In the genomic region with DNA sequence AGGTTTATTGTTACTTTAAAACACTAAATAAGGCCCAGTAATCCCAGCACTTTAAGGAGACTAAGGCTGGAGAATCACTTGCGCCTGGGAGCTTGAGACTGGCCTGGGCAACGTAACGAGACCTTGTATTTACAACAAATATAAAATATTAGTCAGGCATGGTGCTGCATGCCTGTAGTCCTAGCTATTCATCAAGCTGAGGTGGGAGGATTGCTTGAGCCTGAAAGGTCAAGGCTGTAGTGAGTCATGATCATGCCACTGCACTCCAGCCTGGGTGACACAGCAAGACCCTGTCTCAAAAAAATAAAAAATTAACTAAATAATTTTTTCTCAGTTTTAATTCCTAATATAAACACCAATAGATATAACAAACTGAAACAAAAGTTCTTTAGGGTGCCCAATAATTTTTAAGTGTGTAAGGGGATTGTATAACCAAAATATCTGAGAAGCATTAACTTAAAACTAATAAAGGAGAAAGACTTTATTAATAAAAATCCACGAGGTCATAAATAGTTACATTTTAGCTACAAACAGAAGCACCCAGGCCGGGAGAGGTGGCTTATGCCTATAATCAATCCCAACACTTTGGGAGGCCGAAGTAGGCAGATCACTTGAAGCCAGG, we compare ENCODE assay signal across 1 cellular context.
TF ChIP-seq lines count a peak whose summit lies in the region.

No MANE protein-coding gene starts in this region.

TF ChIP-seq in HepG2, 621 proteins besides CTCF, POLR2A, EP300 and RAD21 (continued from another document):
- TF ChIP-seq TFE3 (CRISPR knock-in tag; IDR thresholded peaks at IDR 0.05) (peak; percentile 80), ZNF12 (CRISPR knock-in tag; IDR thresholded peaks at IDR 0.05) (0 out of 2 replicates have a peak, but pooled peaks have one; percentile 49), SOX5 (CRISPR knock-in tag; IDR thresholded peaks at IDR 0.05; ENCODE audit: borderline replicate concordance) (peak; percentile 28; the same call in 1 of the 2 replicates), NR2F6 (IDR thresholded peaks at IDR 0.05) (peak; percentile 66), NR2F6 (CRISPR knock-in tag; IDR thresholded peaks at IDR 0.05) (peak; percentile 93), JUND (CRISPR knock-in tag; IDR thresholded peaks at IDR 0.05) (peak; percentile 39; the same call in 1 of the 2 replicates), POGZ (CRISPR knock-in tag; IDR thresholded peaks at IDR 0.05) (0 out of 2 replicates have a peak, but pooled peaks have one; percentile 37), RARA (CRISPR knock-in tag; IDR thresholded peaks at IDR 0.05) (peak; percentile 73), ZC3H4 (CRISPR knock-in tag; IDR thresholded peaks at IDR 0.05; ENCODE audit: borderline replicate concordance) (no peak), FOXA3 (CRISPR knock-in tag; IDR thresholded peaks at IDR 0.05) (peak; percentile 21; the same call in 1 of the 2 replicates), MAFK (conservative IDR thresholded peaks at IDR 0.05 in 1 of 2, IDR thresholded peaks at IDR 0.05 in 1 of 2; ENCODE audit: low read length in 2 of 2) (0 out of 4 replicates have a peak, but pooled peaks of 1 of the 2 experiments have one; percentile 6), JDP2 (CRISPR knock-in tag; IDR thresholded peaks at IDR 0.05; ENCODE audit: borderline replicate concordance) (no peak), ZNF446 (CRISPR knock-in tag; IDR thresholded peaks at IDR 0.05) (no peak), SALL1 (CRISPR knock-in tag; IDR thresholded peaks at IDR 0.05) (peak; percentile 65), MIXL1 (CRISPR knock-in tag; IDR thresholded peaks at IDR 0.05) (0 out of 2 replicates have a peak, but pooled peaks have one; percentile 12), ARID5B (CRISPR knock-in tag; IDR thresholded peaks at IDR 0.05) (peak; percentile 64), FOSL1 (CRISPR knock-in tag; IDR thresholded peaks at IDR 0.05; ENCODE audit: borderline replicate concordance) (peak; percentile 53; the same call in 1 of the 2 replicates), TEAD3 (CRISPR knock-in tag; optimal IDR thresholded peaks at IDR 0.05; ENCODE audit: borderline replicate concordance) (peak; percentile 39), RXRB (CRISPR knock-in tag; IDR thresholded peaks at IDR 0.05; ENCODE audit: borderline replicate concordance) (peak; percentile 36; the same call in 1 of the 2 replicates), PAX8 (CRISPR knock-in tag; IDR thresholded peaks at IDR 0.05; ENCODE audit: borderline replicate concordance) (no peak), NR2C2 (CRISPR knock-in tag; IDR thresholded peaks at IDR 0.05; ENCODE audit: borderline replicate concordance) (peak; percentile 51; the same call in 1 of the 2 replicates), NFE2L2 (IDR thresholded peaks at IDR 0.05; ENCODE audit: low read length) (peak; percentile 54), SAP130 (CRISPR knock-in tag; IDR thresholded peaks at IDR 0.05; ENCODE audit: low read depth) (peak; percentile 46), BORCS8-MEF2B (CRISPR knock-in tag; IDR thresholded peaks at IDR 0.05) (no peak), HMG20A (CRISPR knock-in tag; IDR thresholded peaks at IDR 0.05; ENCODE audit: borderline replicate concordance) (peak; percentile 41; the same call in 1 of the 2 replicates), NR2F1 (CRISPR knock-in tag; IDR thresholded peaks at IDR 0.05) (peak; percentile 76 to 80; a peak in 3 of 4 replicates), RXRA (CRISPR knock-in tag; IDR thresholded peaks at IDR 0.05) (peak; percentile 44; the same call in 1 of the 2 replicates), MAFG (CRISPR knock-in tag; IDR thresholded peaks at IDR 0.05) (no peak), CCDC6 (CRISPR knock-in tag; IDR thresholded peaks at IDR 0.05) (no peak)
- TF ChIP-seq, protein P1, sequence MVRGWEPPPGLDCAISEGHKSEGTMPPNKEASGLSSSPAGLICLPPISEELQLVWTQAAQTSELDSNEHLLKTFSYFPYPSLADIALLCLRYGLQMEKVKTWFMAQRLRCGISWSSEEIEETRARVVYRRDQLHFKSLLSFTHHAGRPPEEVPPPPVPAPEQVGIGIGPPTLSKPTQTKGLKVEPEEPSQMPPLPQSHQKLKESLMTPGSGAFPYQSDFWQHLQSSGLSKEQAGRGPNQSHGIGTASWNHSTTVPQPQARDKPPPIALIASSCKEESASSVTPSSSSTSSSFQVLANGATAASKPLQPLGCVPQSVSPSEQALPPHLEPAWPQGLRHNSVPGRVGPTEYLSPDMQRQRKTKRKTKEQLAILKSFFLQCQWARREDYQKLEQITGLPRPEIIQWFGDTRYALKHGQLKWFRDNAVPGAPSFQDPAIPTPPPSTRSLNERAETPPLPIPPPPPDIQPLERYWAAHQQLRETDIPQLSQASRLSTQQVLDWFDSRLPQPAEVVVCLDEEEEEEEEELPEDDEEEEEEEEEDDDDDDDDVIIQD (CRISPR knock-in tag; IDR thresholded peaks at IDR 0.05; ENCODE audit: low read depth): 0 out of 2 replicates have a peak, but pooled peaks have one; percentile 14
- TF ChIP-seq, protein P2, sequence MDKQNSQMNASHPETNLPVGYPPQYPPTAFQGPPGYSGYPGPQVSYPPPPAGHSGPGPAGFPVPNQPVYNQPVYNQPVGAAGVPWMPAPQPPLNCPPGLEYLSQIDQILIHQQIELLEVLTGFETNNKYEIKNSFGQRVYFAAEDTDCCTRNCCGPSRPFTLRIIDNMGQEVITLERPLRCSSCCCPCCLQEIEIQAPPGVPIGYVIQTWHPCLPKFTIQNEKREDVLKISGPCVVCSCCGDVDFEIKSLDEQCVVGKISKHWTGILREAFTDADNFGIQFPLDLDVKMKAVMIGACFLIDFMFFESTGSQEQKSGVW (CRISPR knock-in tag; IDR thresholded peaks at IDR 0.05; ENCODE audit: borderline replicate concordance): no peak
- TF ChIP-seq, protein P3, sequence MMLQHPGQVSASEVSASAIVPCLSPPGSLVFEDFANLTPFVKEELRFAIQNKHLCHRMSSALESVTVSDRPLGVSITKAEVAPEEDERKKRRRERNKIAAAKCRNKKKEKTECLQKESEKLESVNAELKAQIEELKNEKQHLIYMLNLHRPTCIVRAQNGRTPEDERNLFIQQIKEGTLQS (CRISPR knock-in tag; IDR thresholded peaks at IDR 0.05): 0 out of 2 replicates have a peak, but pooled peaks have one; percentile 64
